ENCODE assay signal across 1 cellular context in genomic region chr22:22849640-22850610, GRCh38.
TF ChIP-seq lines count a peak whose summit lies in the region.

No MANE protein-coding gene starts in this region.

TF ChIP-seq in H1, 55 proteins besides CTCF, POLR2A, EP300 and RAD21:
- TF ChIP-seq SIN3A (conservative IDR thresholded peaks at IDR 0.05 in 1 of 2, IDR thresholded peaks at IDR 0.05 in 1 of 2; ENCODE audit: low read depth in 1 of 2, low read length in 2 of 2), result no peak
- TF ChIP-seq SUZ12 (IDR thresholded peaks at IDR 0.05; ENCODE audit: low read length), result no peak
- no peak for TF ChIP-seq TAF7 (optimal IDR thresholded peaks at IDR 0.05; ENCODE audit: borderline replicate concordance, low read depth, low read length)
- TF ChIP-seq CBX8 (IDR thresholded peaks at IDR 0.05; ENCODE audit: borderline replicate concordance, low read depth, low read length), result no peak
- TF ChIP-seq HDAC6 (IDR thresholded peaks at IDR 0.05; ENCODE audit: low read depth, low read length), result no peak
- no peak for TF ChIP-seq YY1 (IDR thresholded peaks at IDR 0.05; ENCODE audit: low read depth, low read length)
- no peak for TF ChIP-seq TAF1 (IDR thresholded peaks at IDR 0.05; ENCODE audit: low read depth, low read length)
- TF ChIP-seq SIX5 (IDR thresholded peaks at IDR 0.05; ENCODE audit: low read depth, low read length), result no peak
- no peak for TF ChIP-seq FOSL1 (IDR thresholded peaks at IDR 0.05; ENCODE audit: insufficient read depth, low read depth, low read length)
- no peak for TF ChIP-seq RXRA (IDR thresholded peaks at IDR 0.05; ENCODE audit: insufficient read depth, low read depth, low read length)
- TF ChIP-seq KDM5A (IDR thresholded peaks at IDR 0.05; ENCODE audit: low read length), result no peak
- no peak for TF ChIP-seq ZNF274 (IDR thresholded peaks at IDR 0.05; ENCODE audit: borderline replicate concordance, extremely low read depth, low read length)
- TF ChIP-seq EGR1 (IDR thresholded peaks at IDR 0.05; ENCODE audit: borderline replicate concordance, low read depth, low read length), result no peak
- no peak for TF ChIP-seq POU5F1 (IDR thresholded peaks at IDR 0.05; ENCODE audit: low read depth, low read length)
- TF ChIP-seq PHF8 (conservative IDR thresholded peaks at IDR 0.05; ENCODE audit: low read depth, low read length), result no peak
- no peak for TF ChIP-seq CTBP2 (IDR thresholded peaks at IDR 0.05; ENCODE audit: borderline replicate concordance, insufficient read depth, insufficient read length, low read length)
- TF ChIP-seq SRF (IDR thresholded peaks at IDR 0.05; ENCODE audit: low read depth, low read length), result no peak
- TF ChIP-seq CEBPB (IDR thresholded peaks at IDR 0.05; ENCODE audit: low read depth, low read length), result no peak
